29 cellular contexts compared by ENCODE assay signal in the genomic region with DNA sequence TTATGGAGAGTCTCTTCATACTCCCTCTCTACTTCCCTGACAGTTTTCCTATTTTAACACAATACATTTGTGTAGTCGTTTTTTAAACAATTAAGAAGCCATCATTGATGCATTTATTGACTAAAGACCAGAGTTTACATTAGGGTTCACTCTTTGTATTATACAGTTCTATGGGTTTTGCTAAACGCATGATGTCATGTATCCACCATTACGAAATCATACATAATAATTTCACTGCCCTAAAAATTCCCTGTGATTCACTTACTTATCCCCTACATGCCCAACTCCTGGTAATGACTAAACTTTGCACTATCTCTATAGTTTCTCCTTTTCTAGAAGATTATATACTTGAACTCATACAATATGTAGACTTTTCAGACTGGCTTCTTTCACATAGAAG.
"Had no signal": no experiment of that assay in that cellular context is flagged by ENCODE, and none has a peak within 500 bp of the region (broad histone marks: within the 10 kb centered on the region; RNA-seq: fewer than 3 reads in every experiment).

No MANE protein-coding gene starts in this region.

- H3K4me3 Mint-ChIP-seq: naive thymus-derived CD4-positive, alpha-beta T cell; natural killer cell; nephron; neural progenitor cell; stimulated activated memory B cell treated with anti-CD40 and anti-IgM and Interleukin-4, amounts not matched to agents 10 μg/mL and 1 μg/mL and 100 μg/mL, for 72 hours; stimulated activated naive CD8-positive, alpha-beta T cell treated with anti-CD3 and anti-CD28 coated beads, Interleukin-15, Interleukin-2, amounts not matched to agents 100 ng/mL and 50 ng/mL, for 24 hours had no signal

- H3K4me1 ChIP-seq: neural progenitor cell, parathyroid adenoma, psoas muscle, spleen, stomach, thyroid gland, tibial nerve, upper lobe of left lung, vagina had no signal

- H3K27ac Mint-ChIP-seq: naive thymus-derived CD4-positive, alpha-beta T cell; natural killer cell; nephron; neural progenitor cell; progenitor cell of endocrine pancreas; stimulated activated memory B cell treated with anti-CD40 and anti-IgM and Interleukin-4, amounts not matched to agents 10 μg/mL and 1 μg/mL and 100 μg/mL, for 72 hours; stimulated activated naive CD8-positive, alpha-beta T cell treated with anti-CD3 and anti-CD28 coated beads, Interleukin-15, Interleukin-2, amounts not matched to agents 100 ng/mL and 50 ng/mL, for 24 hours had no signal

- H3K4me2 ChIP-seq: neural progenitor cell, smooth muscle cell had no signal

- DNase-seq: naive thymus-derived CD4-positive, alpha-beta T cell; natural killer cell; occipital lobe; ovary; posterior cingulate gyrus; psoas muscle; right cardiac atrium; spleen; stimulated activated CD4-positive, alpha-beta T cell treated with anti-CD3 and anti-CD28 coated beads, Interleukin-12 subunit alpha, Interleukin-12 subunit beta, amount 100 ng/mL, for 4 hours; stimulated activated CD4-positive, alpha-beta T cell treated with anti-CD3 and anti-CD28 coated beads, Interleukin-1b, Interleukin-23, amount 100 ng/mL, for 48 hours; stimulated activated CD4-positive, alpha-beta T cell treated with anti-CD3 and anti-CD28 coated beads, Interleukin-4, amount 100 ng/mL, for 1 hour; stimulated activated CD4-positive, alpha-beta T cell treated with anti-CD3 and anti-CD28 coated beads, Interleukin-4, amount 100 ng/mL, for 4 hours; stimulated activated CD8-positive, alpha-beta memory T cell treated with anti-CD3 and anti-CD28 coated beads, Interleukin-4, amount 100 ng/mL, for 48 hours; stimulated activated naive CD4-positive, alpha-beta T cell; stomach; thyroid gland; trophoblast cell; upper lobe of left lung had no signal

- H3K4me3 ChIP-seq: neural progenitor cell, ovary, psoas muscle, skin epidermis, smooth muscle cell, spleen, stomach, thoracic aorta, thyroid gland, tibial nerve, upper lobe of left lung, vagina had no signal

- H3K4me1 Mint-ChIP-seq: naive thymus-derived CD4-positive, alpha-beta T cell; natural killer cell; nephron; stimulated activated memory B cell treated with anti-CD40 and anti-IgM and Interleukin-4, amounts not matched to agents 10 μg/mL and 1 μg/mL and 100 μg/mL, for 72 hours had no signal

- H3K27ac ChIP-seq: neural progenitor cell, ovary, parathyroid adenoma, psoas muscle, skin epidermis, spleen, stomach, thoracic aorta, thyroid gland, tibial nerve, upper lobe of left lung, vagina had no signal

- H3K79me2 ChIP-seq: parathyroid adenoma had no signal

- H3K9me3 Mint-ChIP-seq: nephron; neural progenitor cell; stimulated activated memory B cell treated with anti-CD40 and anti-IgM and Interleukin-4, amounts not matched to agents 10 μg/mL and 1 μg/mL and 100 μg/mL, for 72 hours; stimulated activated naive CD8-positive, alpha-beta T cell treated with anti-CD3 and anti-CD28 coated beads, Interleukin-15, Interleukin-2, amounts not matched to agents 100 ng/mL and 50 ng/mL, for 24 hours had no signal

- H3K36me3 Mint-ChIP-seq: naive thymus-derived CD4-positive, alpha-beta T cell; natural killer cell; neural progenitor cell; stimulated activated memory B cell treated with anti-CD40 and anti-IgM and Interleukin-4, amounts not matched to agents 10 μg/mL and 1 μg/mL and 100 μg/mL, for 72 hours had no signal

- H2AFZ ChIP-seq: neural progenitor cell, parathyroid adenoma had no signal

- H3K9me3 ChIP-seq: ovary, psoas muscle, spleen, stomach, thoracic aorta, thyroid gland, tibial nerve, upper lobe of left lung, vagina had no signal

- H3K36me3 ChIP-seq: neural progenitor cell, ovary, spleen, stomach, thoracic aorta, thyroid gland, tibial nerve, upper lobe of left lung, vagina had no signal

- H3K27me3 Mint-ChIP-seq: naive thymus-derived CD4-positive, alpha-beta T cell; progenitor cell of endocrine pancreas; stimulated activated memory B cell treated with anti-CD40 and anti-IgM and Interleukin-4, amounts not matched to agents 10 μg/mL and 1 μg/mL and 100 μg/mL, for 72 hours; stimulated activated naive CD8-positive, alpha-beta T cell treated with anti-CD3 and anti-CD28 coated beads, Interleukin-15, Interleukin-2, amounts not matched to agents 100 ng/mL and 50 ng/mL, for 24 hours had no signal

- H3K27me3 ChIP-seq: neural progenitor cell, ovary, spleen, stomach, thyroid gland, tibial nerve, upper lobe of left lung, vagina had no signal
